In genomic region chr6:169451065-169451840, GRCh38 we compare ENCODE assay signal across 15 cellular contexts.
DNase-seq lines count a peak whose midpoint lies in the region; ATAC-seq, FAIRE-seq and TF ChIP-seq lines count a peak whose summit lies in the region.
"Had no signal": no experiment of that assay in that cellular context is flagged by ENCODE, and none has a peak within 500 bp of the region (broad histone marks: within the 10 kb centered on the region; RNA-seq: fewer than 3 reads in every experiment).

No MANE protein-coding gene starts in this region.

- TF ChIP-seq POLR2A in stomach (IDR thresholded peaks at IDR 0.05): no peak

- WGBS in stomach, 5 donors: 47 to 69% (median 64%) methylated on average over 14 of the region's 14 CpGs

- no peak overlapping the region for H3K9ac ChIP-seq in kidney (ENCODE audit: low read length in 2 of 2)

- TF ChIP-seq EP300 in stomach (IDR thresholded peaks at IDR 0.05): no peak

- H3K4me3 ChIP-seq in kidney (ENCODE audit: low read length in 2 of 2) (peak overlapping the region; percentile 31 to 66), stomach (peak overlapping the region in 3 of 4 donors; percentile 33 to 42 (median 36))

- H3K9me3 ChIP-seq in kidney (ENCODE audit: control insufficient read depth in 1 of 2, low read length in 2 of 2): no peaks in the 10 kb centered on the region
- H3K9me3 ChIP-seq in stomach: no peaks in the 10 kb centered on the region

- H3K27me3 ChIP-seq in stomach: no peaks in the 10 kb centered on the region
- H3K27me3 ChIP-seq: dorsolateral prefrontal cortex had no signal

- no peak for TF ChIP-seq CTCF in kidney (IDR thresholded peaks at IDR 0.05; ENCODE audit: borderline replicate concordance, extremely low read depth, insufficient read depth)
- TF ChIP-seq CTCF in stomach (IDR thresholded peaks at IDR 0.05): no peak

- peak; percentile 37 for DNase-seq in Daoy (ENCODE audit: low read depth)
- peak; percentile 37 for DNase-seq in amniotic epithelial cell (ENCODE audit: low read depth)
- no peak for DNase-seq in kidney
- no peak for DNase-seq in stomach
- DNase-seq in central memory CD4-positive, alpha-beta T cell: no peak
- no peak for DNase-seq in GM19239 (ENCODE audit: insufficient read length, low spot score)
- DNase-seq in NCI-H82 (lab: John Stamatoyannopoulos, UW): no peak
- DNase-seq: activated naive CD8-positive, alpha-beta T cell treated with anti-CD3 and anti-CD28 coated beads for 36 hours; NCI-H2081 treated with DMSO at 0.1 percent for 48 hours; NCI-H774; nephron progenitor cell; SHP77 treated with DMSO at 0.1 percent for 48 hours had no signal

- H3K27ac ChIP-seq in kidney (ENCODE audit: low read depth in 2 of 2, low read length in 2 of 2): peak overlapping the region in 1 of 2 donors; percentile 9
- peak overlapping the region; percentile 26 to 88 (median 86) for H3K27ac ChIP-seq in stomach

- FAIRE-seq in kidney (lab: Jason Lieb, UNC) (no peak), GM19239 (lab: Jason Lieb, UNC) (no peak)
- FAIRE-seq: GM12891 had no signal

- ATAC-seq in HG03469 (IDR thresholded peaks at IDR 0.05; ENCODE audit: unreplicated experiment): no peak

- H3K4me1 ChIP-seq in kidney (ENCODE audit: control insufficient read depth in 1 of 2, insufficient read depth in 1 of 2, low read depth in 1 of 2, low read length in 2 of 2) (no peaks in the 10 kb centered on the region), stomach (peaks cover 7 to 47% (median 19%) of the 10 kb centered on the region in 4 donors)

- H3K36me3 ChIP-seq in kidney (ENCODE audit: control insufficient read depth in 1 of 2, insufficient read depth in 2 of 2, low read length in 2 of 2): no peaks in the 10 kb centered on the region
- no peaks in the 10 kb centered on the region for H3K36me3 ChIP-seq in stomach

- intact Hi-C loops in kidney (cut with DNase I): no loop called here
- intact Hi-C loops in stomach (cut with DNase I; ENCODE audit: low total_unique reads): no loop called here

Comparison
In these comparisons a context has a peak if more than half of its experiments do, and no peak if none do; other contexts are left out.
1. DNase-seq: peak in Daoy (single experiment) and amniotic epithelial cell (single experiment); none in kidney (single experiment), stomach (single experiment), central memory CD4-positive, alpha-beta T cell (single experiment), GM19239 (single experiment) and NCI-H82 (single experiment).